Comparison of ENCODE assay signal across 18 cellular contexts in genomic region chr9:113514061-113514460, GRCh38. TPM values are rescaled to one million over a fixed set of nuclear protein-coding genes. Genes with fewer than 3 reads are reported as not detected.
DNase-seq lines count a peak whose midpoint lies in the region; ATAC-seq and TF ChIP-seq lines count a peak whose summit lies in the region.
"Had no signal": no experiment of that assay in that cellular context is flagged by ENCODE, and none has a peak within 500 bp of the region (broad histone marks: within the 10 kb centered on the region; RNA-seq: fewer than 3 reads in every experiment).

No MANE protein-coding gene starts in this region.

- H3K36me3 Mint-ChIP-seq in stimulated activated naive CD8-positive, alpha-beta T cell treated with anti-CD3 and anti-CD28 coated beads, Interleukin-15, Interleukin-2, amounts not matched to agents 100 ng/mL and 50 ng/mL, for 24 hours (ENCODE audit: low read depth), result peaks cover 7% of the 10 kb centered on the region
- no peaks in the 10 kb centered on the region for H3K36me3 Mint-ChIP-seq in activated naive CD8-positive, alpha-beta T cell
- H3K36me3 Mint-ChIP-seq in naive thymus-derived CD8-positive, alpha-beta T cell, result no peaks in the 10 kb centered on the region

- TF ChIP-seq EP300 in esophagus muscularis mucosa (IDR thresholded peaks at IDR 0.05), result no peak

- TF ChIP-seq CTCF in esophagus muscularis mucosa (IDR thresholded peaks at IDR 0.05) (no peak), lower lobe of right lung (IDR thresholded peaks at IDR 0.05) (no peak), adrenal gland (IDR thresholded peaks at IDR 0.05) (no peak)

- intact Hi-C loops in esophagus muscularis mucosa (cut with DNase I), result no loop called here
- intact Hi-C loops in lower lobe of right lung (cut with DNase I), result no loop called here
- intact Hi-C loops in adrenal gland (cut with DNase I), result no loop called here

- H3K9me3 ChIP-seq in esophagus muscularis mucosa (no peaks in the 10 kb centered on the region), lower lobe of right lung (no peaks in the 10 kb centered on the region), adrenal gland (replicated peaks in 1 of 3) (no peaks in the 10 kb centered on the region)
- H3K9me3 ChIP-seq: sigmoid colon had no signal

- no peaks in the 10 kb centered on the region for H3K9me3 Mint-ChIP-seq in stimulated activated naive CD8-positive, alpha-beta T cell treated with anti-CD3 and anti-CD28 coated beads, Interleukin-15, Interleukin-2, amounts not matched to agents 100 ng/mL and 50 ng/mL, for 24 hours
- H3K9me3 Mint-ChIP-seq in activated naive CD8-positive, alpha-beta T cell (ENCODE audit: low read depth), result no peaks in the 10 kb centered on the region
- no peaks in the 10 kb centered on the region for H3K9me3 Mint-ChIP-seq in naive thymus-derived CD8-positive, alpha-beta T cell
- H3K9me3 Mint-ChIP-seq: nephron had no signal

- H3K27ac Mint-ChIP-seq in stimulated activated naive CD8-positive, alpha-beta T cell treated with anti-CD3 and anti-CD28 coated beads, Interleukin-15, Interleukin-2, amounts not matched to agents 100 ng/mL and 50 ng/mL, for 24 hours, result peak overlapping the region; percentile 12
- peak overlapping the region; percentile 89 for H3K27ac Mint-ChIP-seq in activated naive CD8-positive, alpha-beta T cell
- H3K27ac Mint-ChIP-seq in naive thymus-derived CD8-positive, alpha-beta T cell, result peak overlapping the region; percentile 93 to 98 (median 95)

- H3K36me3 ChIP-seq in esophagus muscularis mucosa (peaks cover 26 to 85% (median 67%) of the 10 kb centered on the region in 4 donors), lower lobe of right lung (peaks cover 8% of the 10 kb centered on the region), adrenal gland (replicated peaks in 1 of 2) (no peaks in the 10 kb centered on the region)

- WGBS in esophagus muscularis mucosa, result 95% methylated on average over 12 of the region's 12 CpGs
- 94 to 98% (median 95%) methylated on average over 12 of the region's 12 CpGs for WGBS in adrenal gland, 4 donors

- ATAC-seq in stimulated activated naive CD8-positive, alpha-beta T cell treated with anti-CD3 and anti-CD28 coated beads, Interleukin-15, Interleukin-2, amounts not matched to agents 100 U/mL and 50 U/mL, for 24 hours, result no peak
- ATAC-seq in naive thymus-derived CD8-positive, alpha-beta T cell, result no peak
- no peak for ATAC-seq in lower lobe of right lung

- H3K4me3 ChIP-seq in esophagus muscularis mucosa (no peak overlapping the region), lower lobe of right lung (no peak overlapping the region), adrenal gland (no peak overlapping the region)
- H3K4me3 ChIP-seq: sigmoid colon had no signal

- peaks cover 80% of the 10 kb centered on the region for H3K4me1 Mint-ChIP-seq in stimulated activated naive CD8-positive, alpha-beta T cell treated with anti-CD3 and anti-CD28 coated beads, Interleukin-15, Interleukin-2, amounts not matched to agents 100 ng/mL and 50 ng/mL, for 24 hours (ENCODE audit: low read depth)
- peaks cover 87% of the 10 kb centered on the region for H3K4me1 Mint-ChIP-seq in activated naive CD8-positive, alpha-beta T cell (ENCODE audit: low read depth)
- H3K4me1 Mint-ChIP-seq in naive thymus-derived CD8-positive, alpha-beta T cell, result peaks cover 61 to 89% (median 87%) of the 10 kb centered on the region in 4 donors

- H3K4me3 Mint-ChIP-seq in stimulated activated naive CD8-positive, alpha-beta T cell treated with anti-CD3 and anti-CD28 coated beads, Interleukin-15, Interleukin-2, amounts not matched to agents 100 ng/mL and 50 ng/mL, for 24 hours, result no peak overlapping the region
- peak overlapping the region; percentile 80 for H3K4me3 Mint-ChIP-seq in activated naive CD8-positive, alpha-beta T cell
- peak overlapping the region; percentile 23 to 93 (median 79) for H3K4me3 Mint-ChIP-seq in naive thymus-derived CD8-positive, alpha-beta T cell
- H3K4me3 Mint-ChIP-seq: nephron had no signal

- TF ChIP-seq POLR2A in esophagus muscularis mucosa (IDR thresholded peaks at IDR 0.05; ENCODE audit: low read depth) (no peak), adrenal gland (IDR thresholded peaks at IDR 0.05) (no peak)

- no peak for DNase-seq in stimulated activated naive CD8-positive, alpha-beta T cell treated with anti-CD3 and anti-CD28 coated beads, Interleukin-15, Interleukin-2, amounts not matched to agents 100 U/mL and 50 U/mL, for 24 hours
- DNase-seq in naive thymus-derived CD8-positive, alpha-beta T cell, result no peak
- DNase-seq in esophagus muscularis mucosa (ENCODE audit: extremely low spot score), result no peak
- no peak for DNase-seq in lower lobe of right lung
- DNase-seq in adrenal gland, result no peak
- DNase-seq: activated effector memory CD4-positive, alpha-beta T cell treated with Interleukin-2 at 50 U/mL for 16 hours; aorta; cerebellar nuclear complex; DMS79 treated with DMSO at 0.1 percent for 48 hours; effector CD4-positive, alpha-beta T cell; KBM-7; NCI-H1930; NCI-H226; NCI-H774; sigmoid colon had no signal

- POLR2A ChIA-PET in naive thymus-derived CD8-positive, alpha-beta T cell (lab: Charles Lee), result interaction anchor here (1.1 to 8.5 kb wide), 6 partner anchors 10 to 104 kb away, joined by 3 to 119 read pairs (median 5); partner anchors contain the start of genes C9orf43 and POLE3

- H3K4me1 ChIP-seq in esophagus muscularis mucosa (peaks cover 17 to 35% (median 24%) of the 10 kb centered on the region in 4 donors), lower lobe of right lung (peaks cover 5% of the 10 kb centered on the region), adrenal gland (replicated peaks in 1 of 2) (peaks cover 0 to 17% of the 10 kb centered on the region in 2 donors)

- H3K27ac ChIP-seq in esophagus muscularis mucosa (replicated peaks in 1 of 4), result no peak overlapping the region
- no peak overlapping the region for H3K27ac ChIP-seq in lower lobe of right lung
- H3K27ac ChIP-seq in adrenal gland, result no peak overlapping the region
- H3K27ac ChIP-seq: sigmoid colon had no signal

- H3K27me3 ChIP-seq in esophagus muscularis mucosa (no peaks in the 10 kb centered on the region), lower lobe of right lung (ENCODE audit: low read depth) (no peaks in the 10 kb centered on the region), adrenal gland (no peaks in the 10 kb centered on the region)
- H3K27me3 ChIP-seq: sigmoid colon had no signal

- H3K27me3 Mint-ChIP-seq in stimulated activated naive CD8-positive, alpha-beta T cell treated with anti-CD3 and anti-CD28 coated beads, Interleukin-15, Interleukin-2, amounts not matched to agents 100 ng/mL and 50 ng/mL, for 24 hours, result no peaks in the 10 kb centered on the region
- H3K27me3 Mint-ChIP-seq in activated naive CD8-positive, alpha-beta T cell, result no peaks in the 10 kb centered on the region
- H3K27me3 Mint-ChIP-seq in naive thymus-derived CD8-positive, alpha-beta T cell, result no peaks in the 10 kb centered on the region

RNA-seq across cellular contexts. Expression of gene RGS3, which starts 50.5 kb away (rescaled TPM):
- total RNA-seq in naive thymus-derived CD8-positive, alpha-beta T cell, result 10 to 100 TPM; 27.8 to 29.5 TPM
- 10 to 100 TPM; 17.9 to 33.4 (median 26.1) TPM for polyA plus RNA-seq in naive thymus-derived CD8-positive, alpha-beta T cell
- total RNA-seq in esophagus muscularis mucosa (100 to 1,000 TPM in 1 of 4 donors, 10 to 100 TPM in 3; 37.3 to 121 (median 68.5) TPM), lower lobe of right lung (66.2 TPM), adrenal gland (100 to 1,000 TPM in 2 of 8 donors, 10 to 100 TPM in 6; 42.9 to 102 (median 72.1) TPM)
- 10 to 100 TPM; 34.5 to 64.9 (median 53.5) TPM for polyA plus RNA-seq in adrenal gland

Comparison
In these comparisons a context has a peak if more than half of its experiments do, and no peak if none do; other contexts are left out.
1. H3K27ac Mint-ChIP-seq: peak in every context shown above with its lines; median percentile 95 in naive thymus-derived CD8-positive, alpha-beta T cell; 89 in activated naive CD8-positive, alpha-beta T cell; 12 in stimulated activated naive CD8-positive, alpha-beta T cell treated with anti-CD3 and anti-CD28 coated beads, Interleukin-15, Interleukin-2, amounts not matched to agents 100 ng/mL and 50 ng/mL, for 24 hours.